In the genomic region with DNA sequence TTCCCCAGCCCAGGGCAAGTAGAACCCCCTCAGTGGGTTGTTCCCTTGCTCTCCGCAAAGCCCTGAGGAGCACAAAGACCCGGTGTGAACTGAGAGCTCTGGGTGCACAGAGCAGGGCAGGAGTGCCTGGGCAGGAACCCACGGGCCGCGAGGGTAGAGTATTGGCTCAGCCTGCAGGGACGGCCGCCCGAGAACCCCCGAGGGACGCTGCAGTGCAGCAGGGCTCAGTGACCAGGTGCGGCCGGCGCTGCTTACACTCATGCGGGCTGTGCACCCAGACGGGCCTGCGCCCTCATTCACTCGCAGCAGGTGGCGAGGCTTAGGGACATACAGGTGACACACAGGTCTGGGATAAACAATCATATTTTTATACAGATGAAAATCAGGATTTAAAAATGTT, we compare ENCODE assay signal across 34 cellular contexts. TPM values are rescaled to one million over a fixed set of nuclear protein-coding genes. Genes with fewer than 3 reads are reported as not detected.
"Had no signal": no experiment of that assay in that cellular context is flagged by ENCODE, and none has a peak within 500 bp of the region (broad histone marks: within the 10 kb centered on the region; RNA-seq: fewer than 3 reads in every experiment).

No MANE protein-coding gene starts in this region.

- H3K9me3 ChIP-seq: ascending aorta, gastrocnemius medialis had no signal

- H3K36me3 Mint-ChIP-seq: activated CD4-positive, alpha-beta memory T cell treated with anti-CD3 and anti-CD28 coated beads for 36 hours; activated CD8-positive, alpha-beta memory T cell treated with anti-CD3 and anti-CD28 coated beads, Interleukin-2, amount 10 ng/mL, durations not matched to agents 7 days and 5 days; activated naive CD4-positive, alpha-beta T cell treated with anti-CD3 and anti-CD28 coated beads, Interleukin-2, amount 10 ng/mL, durations not matched to agents 7 days and 5 days; activated naive CD8-positive, alpha-beta T cell treated with anti-CD3 and anti-CD28 coated beads, Interleukin-2, amount 10 ng/mL, durations not matched to agents 7 days and 5 days; brain; T-cell had no signal

- H3K27me3 ChIP-seq: ascending aorta, foreskin keratinocyte, gastrocnemius medialis had no signal

- DNase-seq: activated B cell treated with CpG ODN at 0.5 μM for 24 hours; activated CD4-positive, alpha-beta memory T cell treated with anti-CD3 and anti-CD28 coated beads for 36 hours; activated CD4-positive, alpha-beta T cell treated with anti-CD3 and anti-CD28 coated beads for 36 hours; activated CD4-positive, alpha-beta T cell treated with anti-CD3 and anti-CD28 coated beads, Interleukin-2, amount 10 ng/mL, durations not matched to agents 24 days and 14 days; activated CD8-positive, alpha-beta memory T cell treated with anti-CD3 and anti-CD28 coated beads, Interleukin-2, amount 10 ng/mL, durations not matched to agents 7 days and 5 days; activated CD8-positive, alpha-beta memory T cell treated with anti-CD3 and anti-CD28 coated beads, Interleukin-2, amount 50 U/mL, for 4 hours; activated CD8-positive, alpha-beta T cell treated with anti-CD3 and anti-CD28 coated beads, Interleukin-2, amount 10 ng/mL, durations not matched to agents 7 days and 5 days; activated gamma-delta T cell; activated naive CD4-positive, alpha-beta T cell; activated naive CD4-positive, alpha-beta T cell treated with anti-CD3 and anti-CD28 coated beads, Interleukin-2, amount 10 ng/mL, durations not matched to agents 7 days and 5 days; activated naive CD8-positive, alpha-beta T cell treated with anti-CD3 and anti-CD28 coated beads, Interleukin-2, amount 10 ng/mL, durations not matched to agents 7 days and 5 days; activated T-cell treated with anti-CD3 and anti-CD28 coated beads, Interleukin-2, amount 50 U/mL, for 24 hours; activated T-cell treated with anti-CD3 and anti-CD28 coated beads, Interleukin-2, amount 50 U/mL, for 72 hours; dorsolateral prefrontal cortex; effector memory CD4-positive, alpha-beta T cell; endodermal cell; foreskin keratinocyte; gastrocnemius medialis; head of caudate nucleus; SW 1271; T-cell; T-helper 9 cell; WERI-Rb-1 had no signal

- H3K36me3 ChIP-seq: ascending aorta, gastrocnemius medialis, WERI-Rb-1 had no signal

- H3K9me3 Mint-ChIP-seq: activated B cell treated with CpG ODN at 0.5 μM for 24 hours; activated CD4-positive, alpha-beta memory T cell treated with anti-CD3 and anti-CD28 coated beads for 36 hours; activated CD4-positive, alpha-beta T cell treated with anti-CD3 and anti-CD28 coated beads, Interleukin-2, amount 10 ng/mL, durations not matched to agents 24 days and 14 days; activated naive CD8-positive, alpha-beta T cell treated with anti-CD3 and anti-CD28 coated beads, Interleukin-2, amount 10 ng/mL, durations not matched to agents 7 days and 5 days; activated T-cell treated with anti-CD3 and anti-CD28 coated beads, Interleukin-2, amount 50 U/mL, for 24 hours; T-helper 1 cell treated with Interleukin-12 subunit alpha and Interleukin-12 subunit beta and Interleukin-4 antibody, amounts not matched to agents 30 μg/mL and 1 μg/mL, for 36 hours had no signal

- H3K4me3 Mint-ChIP-seq: activated B cell treated with CpG ODN at 0.5 μM for 24 hours; activated CD4-positive, alpha-beta memory T cell treated with anti-CD3 and anti-CD28 coated beads for 36 hours; activated CD4-positive, alpha-beta T cell treated with anti-CD3 and anti-CD28 coated beads for 36 hours; activated CD4-positive, alpha-beta T cell treated with anti-CD3 and anti-CD28 coated beads, Interleukin-2, amount 10 ng/mL, durations not matched to agents 24 days and 14 days; activated CD8-positive, alpha-beta memory T cell treated with anti-CD3 and anti-CD28 coated beads, Interleukin-2, amount 10 ng/mL, durations not matched to agents 7 days and 5 days; activated CD8-positive, alpha-beta T cell treated with anti-CD3 and anti-CD28 coated beads, Interleukin-2, amount 10 ng/mL, durations not matched to agents 7 days and 5 days; activated naive CD4-positive, alpha-beta T cell treated with anti-CD3 and anti-CD28 coated beads, Interleukin-2, amount 10 ng/mL, durations not matched to agents 7 days and 5 days; activated naive CD8-positive, alpha-beta T cell treated with anti-CD3 and anti-CD28 coated beads, Interleukin-2, amount 10 ng/mL, durations not matched to agents 7 days and 5 days; activated T-cell treated with anti-CD3 and anti-CD28 coated beads, Interleukin-2, amount 50 U/mL, for 24 hours; activated T-cell treated with anti-CD3 and anti-CD28 coated beads, Interleukin-2, amount 50 U/mL, for 72 hours; brain; central memory CD8-positive, alpha-beta T cell; dendritic cell treated with granulocyte-macrophage colony-stimulating factor and Interleukin-4, amounts not matched to agents 40 ng/mL and 50 ng/mL, for 4 days; endodermal cell; T-cell; T-helper 1 cell treated with Interleukin-12 subunit alpha and Interleukin-12 subunit beta and Interleukin-4 antibody, amounts not matched to agents 30 μg/mL and 1 μg/mL, for 36 hours had no signal

- H3K4me3 ChIP-seq: ascending aorta, coronary artery, dorsolateral prefrontal cortex, gastrocnemius medialis had no signal

- H3K4me1 ChIP-seq: foreskin keratinocyte, gastrocnemius medialis had no signal

- H3K27ac Mint-ChIP-seq: activated B cell treated with CpG ODN at 0.5 μM for 24 hours; activated CD4-positive, alpha-beta memory T cell treated with anti-CD3 and anti-CD28 coated beads for 36 hours; activated CD4-positive, alpha-beta T cell treated with anti-CD3 and anti-CD28 coated beads for 36 hours; activated CD4-positive, alpha-beta T cell treated with anti-CD3 and anti-CD28 coated beads, Interleukin-2, amount 10 ng/mL, durations not matched to agents 24 days and 14 days; activated CD8-positive, alpha-beta memory T cell treated with anti-CD3 and anti-CD28 coated beads, Interleukin-2, amount 10 ng/mL, durations not matched to agents 7 days and 5 days; activated CD8-positive, alpha-beta T cell treated with anti-CD3 and anti-CD28 coated beads, Interleukin-2, amount 10 ng/mL, durations not matched to agents 7 days and 5 days; activated naive CD4-positive, alpha-beta T cell treated with anti-CD3 and anti-CD28 coated beads, Interleukin-2, amount 10 ng/mL, durations not matched to agents 7 days and 5 days; activated naive CD4-positive, alpha-beta T cell treated with anti-CD3 and anti-CD28 coated beads, Interleukin-2, amount 50 U/mL, for 72 hours; activated naive CD8-positive, alpha-beta T cell treated with anti-CD3 and anti-CD28 coated beads, Interleukin-2, amount 10 ng/mL, durations not matched to agents 7 days and 5 days; activated T-cell treated with anti-CD3 and anti-CD28 coated beads, Interleukin-2, amount 50 U/mL, for 24 hours; activated T-cell treated with anti-CD3 and anti-CD28 coated beads, Interleukin-2, amount 50 U/mL, for 72 hours; brain; dendritic cell treated with granulocyte-macrophage colony-stimulating factor and Interleukin-4, amounts not matched to agents 40 ng/mL and 50 ng/mL, for 4 days; endodermal cell; T-cell; T-helper 1 cell treated with Interleukin-12 subunit alpha and Interleukin-12 subunit beta and Interleukin-4 antibody, amounts not matched to agents 30 μg/mL and 1 μg/mL, for 36 hours had no signal

- H3K4me1 Mint-ChIP-seq: activated B cell treated with CpG ODN at 0.5 μM for 24 hours; activated CD4-positive, alpha-beta T cell treated with anti-CD3 and anti-CD28 coated beads for 36 hours; activated CD4-positive, alpha-beta T cell treated with anti-CD3 and anti-CD28 coated beads, Interleukin-2, amount 10 ng/mL, durations not matched to agents 24 days and 14 days; activated CD8-positive, alpha-beta memory T cell treated with anti-CD3 and anti-CD28 coated beads, Interleukin-2, amount 10 ng/mL, durations not matched to agents 7 days and 5 days; activated naive CD4-positive, alpha-beta T cell treated with anti-CD3 and anti-CD28 coated beads, Interleukin-2, amount 10 ng/mL, durations not matched to agents 7 days and 5 days; activated naive CD8-positive, alpha-beta T cell treated with anti-CD3 and anti-CD28 coated beads, Interleukin-2, amount 10 ng/mL, durations not matched to agents 7 days and 5 days; brain; central memory CD8-positive, alpha-beta T cell; T-cell had no signal

- H3K27ac ChIP-seq: ascending aorta, coronary artery, dorsolateral prefrontal cortex, foreskin keratinocyte, gastrocnemius medialis, WERI-Rb-1 had no signal

- ATAC-seq: activated CD4-positive, alpha-beta T cell treated with anti-CD3 and anti-CD28 coated beads for 36 hours; activated CD4-positive, CD25-positive, alpha-beta regulatory T cell treated with anti-CD3 and anti-CD28 coated beads, Interleukin-2, amount 50 U/mL, for 24 hours; activated CD8-positive, alpha-beta memory T cell treated with anti-CD3 and anti-CD28 coated beads, Interleukin-2, amount 10 ng/mL, durations not matched to agents 7 days and 5 days; activated CD8-positive, alpha-beta T cell treated with anti-CD3 and anti-CD28 coated beads, Interleukin-2, amount 10 ng/mL, durations not matched to agents 7 days and 5 days; activated naive CD4-positive, alpha-beta T cell treated with anti-CD3 and anti-CD28 coated beads, Interleukin-2, amount 50 U/mL, for 72 hours; activated T-cell treated with anti-CD3 and anti-CD28 coated beads, Interleukin-2, amount 50 U/mL, for 72 hours; esophagus mucosa; foreskin keratinocyte; gastrocnemius medialis; T-cell had no signal

- H3K27me3 Mint-ChIP-seq: activated CD4-positive, alpha-beta T cell treated with anti-CD3 and anti-CD28 coated beads, Interleukin-2, amount 10 ng/mL, durations not matched to agents 24 days and 14 days; activated naive CD4-positive, alpha-beta T cell treated with anti-CD3 and anti-CD28 coated beads, Interleukin-2, amount 10 ng/mL, durations not matched to agents 7 days and 5 days; activated naive CD8-positive, alpha-beta T cell treated with anti-CD3 and anti-CD28 coated beads, Interleukin-2, amount 10 ng/mL, durations not matched to agents 7 days and 5 days had no signal

RNA-seq across cellular contexts. Expression of gene PDE10A, which starts 51.9 kb away (rescaled TPM):
- total RNA-seq: activated B cell treated with CpG ODN at 0.5 μM for 24 hours; activated CD4-positive, alpha-beta memory T cell treated with anti-CD3 and anti-CD28 coated beads for 36 hours; activated CD4-positive, alpha-beta T cell treated with anti-CD3 and anti-CD28 coated beads for 36 hours; activated CD4-positive, alpha-beta T cell treated with anti-CD3 and anti-CD28 coated beads, Interleukin-2, amount 10 ng/mL, durations not matched to agents 24 days and 14 days; activated CD8-positive, alpha-beta memory T cell treated with anti-CD3 and anti-CD28 coated beads for 36 hours; activated CD8-positive, alpha-beta memory T cell treated with anti-CD3 and anti-CD28 coated beads, Interleukin-2, amount 10 ng/mL, durations not matched to agents 7 days and 5 days; activated CD8-positive, alpha-beta T cell treated with anti-CD3 and anti-CD28 coated beads, Interleukin-2, amount 10 ng/mL, durations not matched to agents 7 days and 5 days; activated naive CD4-positive, alpha-beta T cell treated with anti-CD3 and anti-CD28 coated beads, Interleukin-2, amount 50 U/mL, for 72 hours; activated naive CD8-positive, alpha-beta T cell treated with anti-CD3 and anti-CD28 coated beads, Interleukin-2, amount 10 ng/mL, durations not matched to agents 7 days and 5 days; activated T-cell treated with anti-CD3 and anti-CD28 coated beads, Interleukin-2, amount 50 U/mL, for 72 hours; foreskin keratinocyte; T-helper 2 cell treated with Interferon-gamma antibody and Interleukin-4, amounts not matched to agents 100 ng/mL and 5 ng/mL, for 36 hours had no signal
- polyA plus RNA-seq: foreskin keratinocyte had no signal
